11 cellular contexts compared by ENCODE assay signal in the genomic region with DNA sequence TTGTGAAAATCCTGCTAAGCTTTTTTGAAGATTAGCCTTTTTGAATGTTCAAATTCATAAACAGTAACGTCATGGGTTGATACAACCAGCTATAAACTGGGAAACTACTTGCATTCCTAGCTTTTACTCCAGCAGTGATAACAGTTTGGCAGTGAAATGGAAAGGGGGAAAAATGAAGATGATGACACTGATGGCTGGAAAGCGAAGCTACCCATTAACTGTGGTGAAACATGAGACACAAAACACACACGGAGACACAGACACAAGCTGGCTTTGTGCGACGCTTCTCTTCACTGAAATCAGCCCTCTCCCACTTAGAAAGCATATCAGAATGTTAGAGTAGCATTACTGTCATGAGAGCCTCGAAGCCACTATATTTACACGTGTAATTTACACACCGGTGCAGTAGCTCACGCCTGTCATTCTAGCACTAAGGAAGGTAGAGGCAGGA. TPM values are rescaled to one million over a fixed set of nuclear protein-coding genes. Genes with fewer than 3 reads are reported as not detected.
A peak's percentile ranks its signal among the peaks of the same experiment; 100 is the strongest.
DNase-seq lines count a peak whose midpoint lies in the region; ATAC-seq and TF ChIP-seq lines count a peak whose summit lies in the region.
"Had no signal": no experiment of that assay in that cellular context is flagged by ENCODE, and none has a peak within 500 bp of the region (broad histone marks: within the 10 kb centered on the region; RNA-seq: fewer than 3 reads in every experiment).

No MANE protein-coding gene starts in this region.

- H3K27ac ChIP-seq in tibial artery (peak overlapping the region; percentile 22 to 47), WERI-Rb-1 (no peak overlapping the region; the same call in none of the 2 replicates), GM23338 (ENCODE audit: low read depth) (no peak overlapping the region)

- H3K27ac Mint-ChIP-seq in activated CD4-positive, alpha-beta T cell treated with anti-CD3 and anti-CD28 coated beads, Interleukin-2, amount 10 ng/mL, durations not matched to agents 7 days and 5 days = peak overlapping the region; percentile 64
- H3K27ac Mint-ChIP-seq in chondrocyte (ENCODE audit: unreplicated experiment) (peak overlapping the region; percentile 80), mesothelial cell of epicardium (peak overlapping the region; percentile 69), GM23338 (no peak overlapping the region)
- H3K27ac Mint-ChIP-seq: T-helper 2 cell treated with Interferon-gamma antibody and Interleukin-4, amounts not matched to agents 5 μg/mL and 100 μg/mL, for 36 hours had no signal

- peaks cover 7% of the 10 kb centered on the region for H3K27me3 Mint-ChIP-seq in activated CD4-positive, alpha-beta T cell treated with anti-CD3 and anti-CD28 coated beads, Interleukin-2, amount 10 ng/mL, durations not matched to agents 7 days and 5 days
- H3K27me3 Mint-ChIP-seq in chondrocyte (ENCODE audit: low read depth) (no peaks in the 10 kb centered on the region), mesothelial cell of epicardium (ENCODE audit: low read depth) (no peaks in the 10 kb centered on the region), GM23338 (ENCODE audit: insufficient read depth, low read depth, poor library complexity) (peaks cover 65% of the 10 kb centered on the region)

- DNase-seq in activated CD4-positive, alpha-beta T cell treated with anti-CD3 and anti-CD28 coated beads, Interleukin-2, amount 10 ng/mL, durations not matched to agents 7 days and 5 days = no peak
- DNase-seq in activated CD4-positive, alpha-beta T cell treated with anti-CD3 and anti-CD28 coated beads for 4 hours = no peak
- DNase-seq in chondrocyte (ENCODE audit: low spot score) (no peak), mesothelial cell of epicardium (ENCODE audit: low spot score in 2 of 2, unreplicated experiment in 2 of 2) (no peak), tibial artery (no peak), WERI-Rb-1 (no peak), GM23338 (ENCODE audit: low spot score) (no peak)
- DNase-seq: NCI-H1092 treated with DMSO at 0.1 percent for 48 hours had no signal

- peaks cover 71% of the 10 kb centered on the region for H3K79me2 ChIP-seq in GM23338 (replicated peaks; ENCODE audit: insufficient read depth)

- H3K4me2 ChIP-seq in GM23338 = no peak overlapping the region

- H3K9me2 ChIP-seq in GM23338 (ENCODE audit: insufficient read depth) = no peaks in the 10 kb centered on the region

- peaks cover 82% of the 10 kb centered on the region for H3K4me1 Mint-ChIP-seq in activated CD4-positive, alpha-beta T cell treated with anti-CD3 and anti-CD28 coated beads, Interleukin-2, amount 10 ng/mL, durations not matched to agents 7 days and 5 days
- peaks cover 65% of the 10 kb centered on the region for H3K4me1 Mint-ChIP-seq in chondrocyte (ENCODE audit: low read depth)
- H3K4me1 Mint-ChIP-seq in mesothelial cell of epicardium = peaks cover 35% of the 10 kb centered on the region
- H3K4me1 Mint-ChIP-seq in GM23338 = peaks cover 21% of the 10 kb centered on the region

- H3K4me3 Mint-ChIP-seq in activated CD4-positive, alpha-beta T cell treated with anti-CD3 and anti-CD28 coated beads, Interleukin-2, amount 10 ng/mL, durations not matched to agents 7 days and 5 days = no peak overlapping the region
- H3K4me3 Mint-ChIP-seq in chondrocyte (ENCODE audit: unreplicated experiment) = no peak overlapping the region
- H3K4me3 Mint-ChIP-seq in mesothelial cell of epicardium = no peak overlapping the region
- no peak overlapping the region for H3K4me3 Mint-ChIP-seq in GM23338
- H3K4me3 Mint-ChIP-seq: T-helper 2 cell treated with Interferon-gamma antibody and Interleukin-4, amounts not matched to agents 5 μg/mL and 100 μg/mL, for 36 hours had no signal

- H3K36me3 ChIP-seq in tibial artery (no peaks in the 10 kb centered on the region), WERI-Rb-1 (peaks cover 31% of the 10 kb centered on the region), GM23338 (ENCODE audit: insufficient read depth) (no peaks in the 10 kb centered on the region)
- H3K36me3 ChIP-seq: adrenal gland had no signal

- no peak for ATAC-seq in GM21390 (IDR thresholded peaks at IDR 0.05; ENCODE audit: unreplicated experiment)
- ATAC-seq in GM23338 = no peak

- H3K36me3 Mint-ChIP-seq in activated CD4-positive, alpha-beta T cell treated with anti-CD3 and anti-CD28 coated beads, Interleukin-2, amount 10 ng/mL, durations not matched to agents 7 days and 5 days (ENCODE audit: low read depth) = peaks cover 41% of the 10 kb centered on the region
- H3K36me3 Mint-ChIP-seq in chondrocyte (ENCODE audit: low read depth) (no peaks in the 10 kb centered on the region), mesothelial cell of epicardium (no peaks in the 10 kb centered on the region), GM23338 (ENCODE audit: low read depth) (no peaks in the 10 kb centered on the region)

- H2AFZ ChIP-seq in GM23338 = no peak overlapping the region

- intact Hi-C loops in tibial artery (cut with DNase I; ENCODE audit: low total_unique reads) = no loop called here

- H3K4me1 ChIP-seq in tibial artery = peaks cover 0 to 38% (median 23%) of the 10 kb centered on the region in 4 donors
- H3K4me1 ChIP-seq in GM23338 (ENCODE audit: insufficient read depth) = peaks cover 10% of the 10 kb centered on the region; the same call in 1 of the 2 replicates

- CTCF ChIA-PET in activated CD4-positive, alpha-beta T cell treated with anti-CD3 and anti-CD28 coated beads, Interleukin-2, amount 10 ng/mL, durations not matched to agents 7 days and 5 days (lab: Charles Lee) = interaction anchor here (0.6 to 1.8 kb wide), 8 partner anchors 8 to 76 kb away, joined by 3 to 6 read pairs (median 3); no protein-coding TSS in a partner anchor

- H3K9me3 Mint-ChIP-seq in activated CD4-positive, alpha-beta T cell treated with anti-CD3 and anti-CD28 coated beads, Interleukin-2, amount 10 ng/mL, durations not matched to agents 7 days and 5 days = no peaks in the 10 kb centered on the region
- no peaks in the 10 kb centered on the region for H3K9me3 Mint-ChIP-seq in chondrocyte (ENCODE audit: low read depth)
- H3K9me3 Mint-ChIP-seq in mesothelial cell of epicardium = no peaks in the 10 kb centered on the region
- H3K9me3 Mint-ChIP-seq in GM23338 = no peaks in the 10 kb centered on the region
- H3K9me3 Mint-ChIP-seq: T-helper 2 cell treated with Interferon-gamma antibody and Interleukin-4, amounts not matched to agents 5 μg/mL and 100 μg/mL, for 36 hours had no signal

- H3K9me3 ChIP-seq in tibial artery (no peaks in the 10 kb centered on the region), WERI-Rb-1 (ENCODE audit: severe bottlenecking) (no peaks in the 10 kb centered on the region)
- H3K9me3 ChIP-seq: adrenal gland had no signal

- peaks cover 73% of the 10 kb centered on the region for H4K20me1 ChIP-seq in GM23338 (replicated peaks; ENCODE audit: insufficient read depth)

- H3K4me3 ChIP-seq in tibial artery (no peak overlapping the region), WERI-Rb-1 (ENCODE audit: low read depth, low read length) (no peak overlapping the region), GM23338 (no peak overlapping the region)
- H3K4me3 ChIP-seq: adrenal gland had no signal

- H3F3A ChIP-seq in GM23338 (replicated peaks; ENCODE audit: low read depth) = 0 out of 2 replicates have a peak, but pooled peaks cover 5% of the 10 kb centered on the region

- H3K27me3 ChIP-seq in tibial artery = no peaks in the 10 kb centered on the region
- H3K27me3 ChIP-seq in WERI-Rb-1 (ENCODE audit: insufficient read depth, low read depth, severe bottlenecking) = no peaks in the 10 kb centered on the region
- peaks cover 79% of the 10 kb centered on the region for H3K27me3 ChIP-seq in GM23338 (ENCODE audit: insufficient read depth)
- H3K27me3 ChIP-seq: adrenal gland had no signal

- POLR2A ChIA-PET in activated CD4-positive, alpha-beta T cell treated with anti-CD3 and anti-CD28 coated beads, Interleukin-2, amount 10 ng/mL, durations not matched to agents 7 days and 5 days (lab: Charles Lee) = no interaction called here

- TF ChIP-seq CTCF in chondrocyte (IDR thresholded peaks at IDR 0.05) = no peak
- no peak for TF ChIP-seq CTCF in mesothelial cell of epicardium (IDR thresholded peaks at IDR 0.05; ENCODE audit: unreplicated experiment)
- no peak for TF ChIP-seq CTCF in tibial artery (IDR thresholded peaks at IDR 0.05)
- TF ChIP-seq CTCF in WERI-Rb-1 (IDR thresholded peaks at IDR 0.05; ENCODE audit: low read depth, low read length) = no peak
- no peak for TF ChIP-seq CTCF in GM23338 (conservative IDR thresholded peaks at IDR 0.05; ENCODE audit: low read depth in 2 of 2)

TF ChIP-seq in GM23338, 12 proteins besides CTCF, POLR2A, EP300 and RAD21 (continues in another document):
- TF ChIP-seq ETS1 (IDR thresholded peaks at IDR 0.05) (no peak), STAT1 (IDR thresholded peaks at IDR 0.05; ENCODE audit: unreplicated experiment) (no peak), EZH2phosphoT487 (IDR thresholded peaks at IDR 0.05; ENCODE audit: unreplicated experiment) (no peak), POLR2AphosphoS5 (IDR thresholded peaks at IDR 0.05; ENCODE audit: low read depth) (no peak), ZNF114 (CRISPR knock-in tag; IDR thresholded peaks at IDR 0.05) (no peak), JUNB (IDR thresholded peaks at IDR 0.05; ENCODE audit: unreplicated experiment) (no peak)

RNA-seq across cellular contexts. Expression of gene VPS37B, which starts 15.7 kb away (rescaled TPM):
- total RNA-seq in activated CD4-positive, alpha-beta T cell treated with anti-CD3 and anti-CD28 coated beads, Interleukin-2, amount 10 ng/mL, durations not matched to agents 7 days and 5 days = 10 to 100 TPM; 23.0 to 23.7 TPM
- total RNA-seq in chondrocyte (17.4 to 25.3 TPM (median 24.4 TPM) in 3 replicates), mesothelial cell of epicardium (28.1 to 29.1 TPM (median 29.0 TPM) in 3 replicates)
- 10.4 and 10.9 TPM in 2 replicates for total RNA-seq in GM23338 (2014; rRNA removed; shearing (Covaris generic))
- 6.7 and 6.8 TPM in 2 replicates for polyA plus RNA-seq in GM23338 (2016; fragmentation: Nextera tagmentation; extraction: Ambion mirVana)

RNA-seq across cellular contexts. Expression of gene HIP1R, which starts 44.9 kb away (rescaled TPM):
- total RNA-seq in activated CD4-positive, alpha-beta T cell treated with anti-CD3 and anti-CD28 coated beads, Interleukin-2, amount 10 ng/mL, durations not matched to agents 7 days and 5 days = 10 to 100 TPM; 30.7 to 32.7 TPM
- total RNA-seq in chondrocyte (13.8 to 14.1 TPM (median 13.8 TPM) in 3 replicates), mesothelial cell of epicardium (37.6 to 44.2 TPM (median 40.9 TPM) in 3 replicates)
- 19.9 and 22.1 TPM in 2 replicates for total RNA-seq in GM23338 (2014; rRNA removed; shearing (Covaris generic))
- 6.7 and 8.0 TPM in 2 replicates for polyA plus RNA-seq in GM23338 (2016; fragmentation: Nextera tagmentation; extraction: Ambion mirVana)

Comparison
In these comparisons a context has a peak if more than half of its experiments do, and no peak if none do; other contexts are left out.
1. H3K27ac ChIP-seq: peak in tibial artery (2 of 2); none in WERI-Rb-1 (single experiment) and GM23338 (single experiment).